12 cellular contexts compared by ENCODE assay signal in the genomic region with DNA sequence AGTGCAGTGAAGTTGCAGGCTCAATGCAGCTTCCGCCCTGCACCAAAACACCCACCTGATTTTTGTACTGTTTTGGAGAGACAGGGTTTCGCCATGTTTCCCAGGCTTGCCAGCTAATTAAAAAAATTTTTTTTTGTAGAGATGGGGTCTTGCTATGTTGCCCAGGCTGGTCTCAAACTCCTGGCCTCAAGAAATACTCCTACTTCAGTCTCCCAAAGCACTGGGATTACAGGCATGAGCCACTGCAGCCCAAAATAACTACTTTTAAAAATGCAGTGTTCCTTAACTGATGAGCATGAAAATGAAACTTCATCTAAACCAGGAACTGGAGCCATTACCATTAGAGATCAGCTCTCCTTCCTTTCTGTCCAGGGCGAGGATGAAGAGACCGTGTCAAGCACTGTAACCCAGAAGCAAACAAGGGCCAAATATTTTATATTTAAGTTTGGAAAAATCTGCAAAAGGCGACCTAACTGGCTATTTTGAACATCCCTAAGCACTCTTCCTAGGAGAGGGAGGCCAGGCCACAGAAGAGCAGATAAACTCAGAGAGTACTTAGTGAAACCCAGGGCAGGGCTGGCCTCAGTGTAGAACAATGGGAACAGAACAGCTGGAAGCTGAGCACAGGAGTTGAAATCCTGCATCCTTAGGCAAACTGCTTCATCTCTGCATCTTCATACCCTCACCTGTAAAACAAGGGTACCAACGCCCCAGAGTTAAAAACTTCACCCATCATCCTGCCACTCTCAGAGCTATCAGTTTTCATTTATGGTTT. TPM values are rescaled to one million over a fixed set of nuclear protein-coding genes. Genes with fewer than 3 reads are reported as not detected.
DNase-seq lines count a peak whose midpoint lies in the region; ATAC-seq and TF ChIP-seq lines count a peak whose summit lies in the region.
"Had no signal": no experiment of that assay in that cellular context is flagged by ENCODE, and none has a peak within 500 bp of the region (broad histone marks: within the 10 kb centered on the region; RNA-seq: fewer than 3 reads in every experiment).

No MANE protein-coding gene starts in this region.

- no peak for TF ChIP-seq EP300 in SK-N-SH (IDR thresholded peaks at IDR 0.05; ENCODE audit: borderline replicate concordance in 1 of 2, low read depth in 1 of 2, low read length in 1 of 2)
- TF ChIP-seq EP300 in tibial nerve (IDR thresholded peaks at IDR 0.05), result no peak

- H3K27ac Mint-ChIP-seq in activated T-helper 17 cell treated with anti-CD3 and anti-CD28 coated beads, Interleukin-2, amount 50 U/mL, for 72 hours, result peak overlapping the region; percentile 87
- H3K27ac Mint-ChIP-seq in mesothelial cell of epicardium, result peak overlapping the region; percentile 11

- ATAC-seq in SK-N-SH treated with all-trans-retinoic acid at 6 μM for 48 hours (peak; percentile 24; the same call in 1 of the 3 replicates), HG03175 (IDR thresholded peaks at IDR 0.05; ENCODE audit: unreplicated experiment) (no peak)
- ATAC-seq in activated T-helper 17 cell treated with anti-CD3 and anti-CD28 coated beads, Interleukin-2, amount 50 U/mL, for 72 hours (replicated peaks), result no peak

- CTCF ChIA-PET in SK-N-SH (lab: Yijun Ruan, JAX), result interaction anchor here (0.9 to 1.8 kb wide), 3 partner anchors 12 to 22 kb away, joined by 3 to 6 read pairs (median 3); no protein-coding TSS in a partner anchor

- H3K4me1 Mint-ChIP-seq in activated T-helper 17 cell treated with anti-CD3 and anti-CD28 coated beads, Interleukin-2, amount 50 U/mL, for 72 hours, result peaks cover 44% of the 10 kb centered on the region
- H3K4me1 Mint-ChIP-seq in mesothelial cell of epicardium, result peaks cover 37% of the 10 kb centered on the region

- H3K27me3 ChIP-seq in SK-N-SH (ENCODE audit: insufficient read depth), result no peaks in the 10 kb centered on the region
- H3K27me3 ChIP-seq in tibial nerve, result no peaks in the 10 kb centered on the region
- H3K27me3 ChIP-seq in thyroid gland, result no peaks in the 10 kb centered on the region

- no peaks in the 10 kb centered on the region for H3K9me3 Mint-ChIP-seq in activated T-helper 17 cell treated with anti-CD3 and anti-CD28 coated beads, Interleukin-2, amount 50 U/mL, for 72 hours
- no peaks in the 10 kb centered on the region for H3K9me3 Mint-ChIP-seq in mesothelial cell of epicardium

- H3K4me3 ChIP-seq in SK-N-SH (ENCODE audit: low read depth in 2 of 2, low read length in 1 of 2) (no peak overlapping the region), tibial nerve (no peak overlapping the region), thyroid gland (replicated peaks in 1 of 3) (no peak overlapping the region)

- no peak overlapping the region for H3K9ac ChIP-seq in SK-N-SH

- 94% methylated on average over 6 of the region's 6 CpGs for WGBS in SK-N-SH (ENCODE audit: low lambda C conversion rate)
- WGBS in tibial nerve, 2 donors, result 75 to 79% methylated on average over 6 of the region's 6 CpGs
- WGBS in thyroid gland, 2 donors, result 80% methylated on average over 6 of the region's 6 CpGs

- no peak for TF ChIP-seq POLR2A in tibial nerve (IDR thresholded peaks at IDR 0.05)
- no peak for TF ChIP-seq POLR2A in thyroid gland (IDR thresholded peaks at IDR 0.05)

- H3K9me3 ChIP-seq in SK-N-SH (no peaks in the 10 kb centered on the region), tibial nerve (no peaks in the 10 kb centered on the region), thyroid gland (no peaks in the 10 kb centered on the region)

- no peak for DNase-seq in SK-N-SH
- DNase-seq in mesothelial cell of epicardium (ENCODE audit: low spot score in 2 of 2, unreplicated experiment in 2 of 2), result no peak
- no peak for DNase-seq in tibial nerve (ENCODE audit: low spot score in 2 of 2)
- no peak for DNase-seq in thyroid gland
- no peak for DNase-seq in NCI-H2107 (lab: John Stamatoyannopoulos, UW)
- DNase-seq: 8988T; activated effector memory CD4-positive, alpha-beta T cell treated with Interleukin-2 at 50 U/mL for 16 hours; stimulated activated CD4-positive, alpha-beta T cell treated with anti-CD3 and anti-CD28 coated beads, Interleukin-12 subunit alpha, Interleukin-12 subunit beta, amount 100 ng/mL, for 4 hours; WERI-Rb-1 had no signal

- intact Hi-C loops in thyroid gland (cut with DNase I), result no loop called here

- peak overlapping the region; percentile 39 for H3K4me3 Mint-ChIP-seq in activated T-helper 17 cell treated with anti-CD3 and anti-CD28 coated beads, Interleukin-2, amount 50 U/mL, for 72 hours
- H3K4me3 Mint-ChIP-seq in mesothelial cell of epicardium, result no peak overlapping the region

- TF ChIP-seq CTCF in SK-N-SH (IDR thresholded peaks at IDR 0.05) (no peak), mesothelial cell of epicardium (IDR thresholded peaks at IDR 0.05; ENCODE audit: unreplicated experiment) (no peak), tibial nerve (IDR thresholded peaks at IDR 0.05) (no peak), thyroid gland (IDR thresholded peaks at IDR 0.05) (no peak)

- H3K4me2 ChIP-seq in SK-N-SH, result no peak overlapping the region

- H3K27ac ChIP-seq in SK-N-SH (ENCODE audit: low read depth in 2 of 2, low read length in 1 of 2) (no peak overlapping the region), tibial nerve (peak overlapping the region in 3 of 4 donors; percentile 16 to 65 (median 20)), thyroid gland (peak overlapping the region in 1 of 3 donors; percentile 22)
- H3K27ac ChIP-seq: WERI-Rb-1 had no signal

- H3F3A ChIP-seq in SK-N-SH (replicated peaks; ENCODE audit: insufficient read depth), result no peaks in the 10 kb centered on the region

- POLR2A ChIA-PET in SK-N-SH (lab: Yijun Ruan, JAX), result no interaction called here

- H3K36me3 ChIP-seq in SK-N-SH (replicated peaks in 1 of 2; ENCODE audit: control insufficient read depth in 1 of 2, insufficient read depth in 2 of 2, low read length in 1 of 2), result no peaks in the 10 kb centered on the region
- H3K36me3 ChIP-seq in tibial nerve, result peaks cover 0 to 8% (median 0%) of the 10 kb centered on the region in 3 donors
- no peaks in the 10 kb centered on the region for H3K36me3 ChIP-seq in thyroid gland

- peaks cover 98% of the 10 kb centered on the region for H4K20me1 ChIP-seq in SK-N-SH (ENCODE audit: insufficient read depth)

- H3K79me2 ChIP-seq in SK-N-SH (ENCODE audit: insufficient read depth), result peaks cover 99% of the 10 kb centered on the region

- H3K27me3 Mint-ChIP-seq in activated T-helper 17 cell treated with anti-CD3 and anti-CD28 coated beads, Interleukin-2, amount 50 U/mL, for 72 hours, result no peaks in the 10 kb centered on the region
- no peaks in the 10 kb centered on the region for H3K27me3 Mint-ChIP-seq in mesothelial cell of epicardium (ENCODE audit: low read depth)

- peaks cover 9 to 10% of the 10 kb centered on the region in 2 experiments; a peak in 2 of 4 replicates for H3K4me1 ChIP-seq in SK-N-SH (ENCODE audit: control insufficient read depth in 1 of 2, insufficient read depth in 2 of 2, low read depth in 1 of 2, low read length in 1 of 2)
- peaks cover 3 to 77% (median 50%) of the 10 kb centered on the region in 4 donors for H3K4me1 ChIP-seq in tibial nerve
- H3K4me1 ChIP-seq in thyroid gland, result peaks cover 28 to 56% of the 10 kb centered on the region in 2 donors

- TF ChIP-seq RAD21 in SK-N-SH (IDR thresholded peaks at IDR 0.05; ENCODE audit: low read length), result no peak

- peaks cover 20% of the 10 kb centered on the region for H3K36me3 Mint-ChIP-seq in activated T-helper 17 cell treated with anti-CD3 and anti-CD28 coated beads, Interleukin-2, amount 50 U/mL, for 72 hours (ENCODE audit: low read depth)
- H3K36me3 Mint-ChIP-seq in mesothelial cell of epicardium, result peaks cover 3% of the 10 kb centered on the region

- H3K9me2 ChIP-seq in SK-N-SH, result no peaks in the 10 kb centered on the region

- no peak overlapping the region for H2AFZ ChIP-seq in SK-N-SH (ENCODE audit: low read depth)

TF ChIP-seq in SK-N-SH treated with all-trans-retinoic acid at 6 μM for 48 hours, 23 proteins besides CTCF, POLR2A, EP300 and RAD21:
- TF ChIP-seq ZNF70 (CRISPR knock-in tag; IDR thresholded peaks at IDR 0.05) (no peak), RARB (CRISPR knock-in tag; IDR thresholded peaks at IDR 0.05) (no peak), ZNF8 (CRISPR knock-in tag; IDR thresholded peaks at IDR 0.05) (no peak)

TF ChIP-seq in SK-N-SH, 30 proteins besides CTCF, POLR2A, EP300 and RAD21 (continues in another document):
- no peak for TF ChIP-seq NRF1 (IDR thresholded peaks at IDR 0.05; ENCODE audit: low read depth, low read length)
- no peak for TF ChIP-seq SMC3 (IDR thresholded peaks at IDR 0.05; ENCODE audit: low read depth, low read length)
- no peak for TF ChIP-seq JUND (IDR thresholded peaks at IDR 0.05)
- TF ChIP-seq TEAD4 (IDR thresholded peaks at IDR 0.05; ENCODE audit: borderline replicate concordance, insufficient read depth), result no peak
- no peak for TF ChIP-seq RCOR1 (IDR thresholded peaks at IDR 0.05; ENCODE audit: low read length)
- no peak for TF ChIP-seq GATA2 (CRISPR knock-in tag; IDR thresholded peaks at IDR 0.05)
- TF ChIP-seq NFIC (IDR thresholded peaks at IDR 0.05; ENCODE audit: borderline replicate concordance), result no peak
- TF ChIP-seq SIN3A (IDR thresholded peaks at IDR 0.05; ENCODE audit: borderline replicate concordance, low read depth, low read length), result no peak
- TF ChIP-seq USF2 (IDR thresholded peaks at IDR 0.05; ENCODE audit: borderline replicate concordance, low read depth, low read length), result no peak

RNA-seq across cellular contexts. Expression of gene CREBBP, which starts 24.0 kb away (rescaled TPM):
- polyA plus RNA-seq in SK-N-SH (2012; rRNA removed), result 4.1 and 5.7 TPM in 2 replicates
- 3.1 and 3.6 TPM in 2 replicates for polyA plus RNA-seq in SK-N-SH (2012; cell fraction: cytosol; rRNA removed)
- polyA plus RNA-seq in SK-N-SH (2012; cell fraction: nucleus; rRNA removed), result 14.2 and 14.6 TPM in 2 replicates
- total RNA-seq in activated T-helper 17 cell treated with anti-CD3 and anti-CD28 coated beads, Interleukin-2, amount 50 U/mL, for 72 hours, result 10 to 100 TPM; 55.7 to 58.2 TPM
- total RNA-seq in mesothelial cell of epicardium, result 141 to 151 TPM (median 148 TPM) in 3 replicates
- total RNA-seq in tibial nerve, result 100 to 1,000 TPM in 1 of 4 donors, 10 to 100 TPM in 3; 67.1 to 106 (median 91.0) TPM
- total RNA-seq in thyroid gland, result 100 to 1,000 TPM in 1 of 4 donors, 10 to 100 TPM in 3; 52.5 to 157 (median 75.9) TPM

Comparison
In these comparisons a context has a peak if more than half of its experiments do, and no peak if none do; other contexts are left out.
1. H3K27ac ChIP-seq: peak in tibial nerve (3 of 4); none in SK-N-SH (0 of 2).